8 cellular contexts compared by ENCODE assay signal in the genomic region with DNA sequence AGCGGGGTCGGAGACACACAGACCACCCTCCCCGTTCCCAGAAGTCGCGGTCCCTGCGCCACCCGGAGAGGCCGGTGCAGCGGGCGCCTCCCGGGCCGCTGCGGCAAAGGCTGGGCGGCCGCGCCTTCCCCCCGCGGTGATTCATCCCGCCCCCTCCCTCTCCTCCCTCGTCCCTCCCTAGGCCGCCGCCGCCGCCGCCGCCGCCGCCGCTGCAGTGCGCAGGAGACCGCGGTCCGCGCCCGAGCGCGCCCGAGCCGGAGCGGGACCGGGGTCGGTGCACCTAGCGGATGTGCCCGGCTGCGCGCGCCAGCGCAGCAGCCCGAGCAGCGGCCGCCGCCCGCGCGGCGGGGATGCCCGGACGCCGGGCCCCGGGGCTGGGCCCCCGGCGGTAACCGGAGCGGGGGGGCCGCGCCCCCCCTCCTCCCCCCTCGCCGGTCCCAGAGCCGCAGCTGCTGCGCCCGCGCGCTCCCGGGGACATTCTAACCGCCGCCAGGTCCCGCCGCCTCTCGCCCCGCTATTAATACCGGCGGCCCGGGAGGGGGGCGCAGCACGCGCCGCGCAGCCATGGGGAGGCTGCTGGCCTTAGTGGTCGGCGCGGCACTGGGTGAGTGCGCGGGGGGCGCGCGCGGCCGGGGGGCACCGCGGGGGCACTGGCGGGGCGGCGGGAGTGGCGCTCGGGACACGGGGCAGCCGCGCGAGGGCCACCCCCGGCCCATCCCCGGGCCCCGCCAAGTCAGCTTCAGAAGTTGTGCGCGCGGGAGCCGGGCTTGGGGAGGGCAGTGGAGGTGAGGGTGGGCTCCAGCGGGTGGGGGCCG. TPM values are rescaled to one million over a fixed set of nuclear protein-coding genes. Genes with fewer than 3 reads are reported as not detected.
A peak's percentile ranks its signal among the peaks of the same experiment; 100 is the strongest.
DNase-seq lines count a peak whose midpoint lies in the region; ATAC-seq and TF ChIP-seq lines count a peak whose summit lies in the region.

SCN1B (plus strand) TSS at position 214 of the 815 bp plus-strand sequence; CDS start at position 565, 351 bp downstream.

- no peaks in the 10 kb centered on the region for H3K27me3 ChIP-seq in liver (ENCODE audit: control insufficient read depth in 4 of 4, insufficient read depth in 4 of 4, low read length in 3 of 4)

- peaks cover 35% of the 10 kb centered on the region for H3K27me3 Mint-ChIP-seq in activated CD4-positive, alpha-beta T cell treated with anti-CD3 and anti-CD28 coated beads, Interleukin-2, amount 10 ng/mL, durations not matched to agents 7 days and 5 days

- TF ChIP-seq RAD21 in liver (IDR thresholded peaks at IDR 0.05) = no peak

- H3K36me3 Mint-ChIP-seq in activated CD4-positive, alpha-beta T cell treated with anti-CD3 and anti-CD28 coated beads, Interleukin-2, amount 10 ng/mL, durations not matched to agents 7 days and 5 days (ENCODE audit: low read depth) = peaks cover 18% of the 10 kb centered on the region

- TF ChIP-seq CTCF in LNCaP clone FGC (IDR thresholded peaks at IDR 0.05; ENCODE audit: control insufficient read depth, extremely low read depth, insufficient read depth) (no peak), coronary artery (IDR thresholded peaks at IDR 0.05) (no peak), liver (IDR thresholded peaks at IDR 0.05; ENCODE audit: low read depth, low read length, missing input control) (no peak)

- under 1% methylated on average over 118 of the region's 118 CpGs for WGBS in liver

- POLR2A ChIA-PET in activated CD4-positive, alpha-beta T cell treated with anti-CD3 and anti-CD28 coated beads, Interleukin-2, amount 10 ng/mL, durations not matched to agents 7 days and 5 days (lab: Charles Lee) = no interaction called here

- H3K4me3 ChIP-seq in LNCaP clone FGC (ENCODE audit: low read depth, low read length) = peak within 1 kb of the TSS; percentile 23
- peak within 1 kb of the TSS; percentile 90 for H3K4me3 ChIP-seq in coronary artery
- H3K4me3 ChIP-seq in liver (ENCODE audit: low read depth in 1 of 3, low read length in 3 of 3) = peak within 1 kb of the TSS in 2 of 3 donors; percentile 41 to 70

- peak within 1 kb of the TSS; percentile 58 for H3K4me3 Mint-ChIP-seq in activated CD4-positive, alpha-beta T cell treated with anti-CD3 and anti-CD28 coated beads, Interleukin-2, amount 10 ng/mL, durations not matched to agents 7 days and 5 days

- H3K9ac ChIP-seq in liver (ENCODE audit: low read depth in 1 of 2, low read length in 2 of 2) = no peak within 1 kb of the TSS

- peaks cover 0 to 10% (median under 1%) of the 10 kb centered on the region in 4 donors for H3K36me3 ChIP-seq in liver (ENCODE audit: control insufficient read depth in 4 of 4, insufficient read depth in 3 of 4, low read depth in 1 of 4, low read length in 3 of 4)

- CTCF ChIA-PET in activated CD4-positive, alpha-beta T cell treated with anti-CD3 and anti-CD28 coated beads, Interleukin-2, amount 10 ng/mL, durations not matched to agents 7 days and 5 days (lab: Charles Lee) = no interaction called here

- H3K27ac ChIP-seq in coronary artery (peak within 1 kb of the TSS in 1 of 2 donors; percentile 80), liver (ENCODE audit: low read depth in 1 of 2, low read length in 2 of 2) (no peak within 1 kb of the TSS)

- ATAC-seq in HG03442 (IDR thresholded peaks at IDR 0.05; ENCODE audit: unreplicated experiment) = no peak
- ATAC-seq in GM19455 (IDR thresholded peaks at IDR 0.05; ENCODE audit: unreplicated experiment) = no peak

- peaks cover 6% of the 10 kb centered on the region for H3K4me1 Mint-ChIP-seq in activated CD4-positive, alpha-beta T cell treated with anti-CD3 and anti-CD28 coated beads, Interleukin-2, amount 10 ng/mL, durations not matched to agents 7 days and 5 days

- H3K27ac Mint-ChIP-seq in activated CD4-positive, alpha-beta T cell treated with anti-CD3 and anti-CD28 coated beads, Interleukin-2, amount 10 ng/mL, durations not matched to agents 7 days and 5 days = no peak within 1 kb of the TSS

- peaks cover 3 to 11% (median 8%) of the 10 kb centered on the region in 4 donors for H3K4me1 ChIP-seq in liver (ENCODE audit: control insufficient read depth in 4 of 4, insufficient read depth in 4 of 4, low read length in 3 of 4)

- H3K9me3 ChIP-seq in liver (ENCODE audit: control insufficient read depth in 4 of 4, low read length in 3 of 4) = no peaks in the 10 kb centered on the region

- DNase-seq in D341Med (ENCODE audit: low spot score) (peak; percentile 91), LNCaP clone FGC (ENCODE audit: low read depth) (no peak), coronary artery (ENCODE audit: low spot score) (no peak)
- peak; percentile 42 for DNase-seq in activated CD4-positive, alpha-beta T cell treated with anti-CD3 and anti-CD28 coated beads, Interleukin-2, amount 10 ng/mL, durations not matched to agents 7 days and 5 days
- DNase-seq in stimulated activated CD4-positive, alpha-beta T cell treated with anti-CD3 and anti-CD28 coated beads, Interleukin-4, amount 100 ng/mL, for 48 hours (ENCODE audit: low read depth in 2 of 2) = peak; percentile 66 to 71

- H3K9me3 Mint-ChIP-seq in activated CD4-positive, alpha-beta T cell treated with anti-CD3 and anti-CD28 coated beads, Interleukin-2, amount 10 ng/mL, durations not matched to agents 7 days and 5 days = no peaks in the 10 kb centered on the region

TF ChIP-seq in liver, 16 proteins besides CTCF, POLR2A, EP300 and RAD21:
- TF ChIP-seq SP1 (IDR thresholded peaks at IDR 0.05) (no peak), FOXA2 (IDR thresholded peaks at IDR 0.05) (no peak), RXRA (IDR thresholded peaks at IDR 0.05) (no peak), GABPA (IDR thresholded peaks at IDR 0.05 in 1 of 2, conservative IDR thresholded peaks at IDR 0.05 in 1 of 2) (no peak), ZBTB33 (IDR thresholded peaks at IDR 0.05) (no peak)
- TF ChIP-seq, protein P1, sequence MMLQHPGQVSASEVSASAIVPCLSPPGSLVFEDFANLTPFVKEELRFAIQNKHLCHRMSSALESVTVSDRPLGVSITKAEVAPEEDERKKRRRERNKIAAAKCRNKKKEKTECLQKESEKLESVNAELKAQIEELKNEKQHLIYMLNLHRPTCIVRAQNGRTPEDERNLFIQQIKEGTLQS (IDR thresholded peaks at IDR 0.05) = no peak

RNA-seq across cellular contexts. Expression of gene SCN1B, which starts in this region (rescaled TPM):
- total RNA-seq in activated CD4-positive, alpha-beta T cell treated with anti-CD3 and anti-CD28 coated beads, Interleukin-2, amount 10 ng/mL, durations not matched to agents 7 days and 5 days = under 1 TPM; 0.50 to 0.97 TPM
- 1 to 10 TPM; 2.0 to 4.9 TPM for total RNA-seq in liver
- 1 to 10 TPM; 1.6 to 5.8 TPM for polyA plus RNA-seq in liver

Comparison
In these comparisons a context has a peak if more than half of its experiments do, and no peak if none do; other contexts are left out.
1. Peak in DNase-seq in activated CD4-positive, alpha-beta T cell treated with anti-CD3 and anti-CD28 coated beads, Interleukin-2, amount 10 ng/mL, durations not matched to agents 7 days and 5 days; RNA of the gene not detected or under 1 TPM.
2. DNase-seq: peak in D341Med (single experiment) and stimulated activated CD4-positive, alpha-beta T cell treated with anti-CD3 and anti-CD28 coated beads, Interleukin-4, amount 100 ng/mL, for 48 hours (2 of 2); none in LNCaP clone FGC (single experiment) and coronary artery (single experiment).
3. H3K4me3 ChIP-seq: peak in every context shown above with its lines; median percentile 90 in coronary artery; 56 in liver; 23 in LNCaP clone FGC.